In genomic region chr14:66649515-66649914, GRCh38 we compare ENCODE assay signal across 10 cellular contexts.
DNase-seq lines count a peak whose midpoint lies in the region; ATAC-seq, FAIRE-seq and TF ChIP-seq lines count a peak whose summit lies in the region.
"Had no signal": no experiment of that assay in that cellular context is flagged by ENCODE, and none has a peak within 500 bp of the region (broad histone marks: within the 10 kb centered on the region; RNA-seq: fewer than 3 reads in every experiment).

No MANE protein-coding gene starts in this region.

- DNase-seq in DMS53 treated with DMSO at 0.1 percent for 48 hours (lab: John Stamatoyannopoulos, UW; ENCODE audit: unreplicated experiment) (peak; percentile 32), NCI-H524 treated with DMSO at 0.1 percent for 48 hours (lab: John Stamatoyannopoulos, UW) (peak; percentile 98), GM19238 (ENCODE audit: insufficient read length, low spot score) (no peak), GM12892 (ENCODE audit: insufficient read length) (no peak), NCI-H2081 treated with DMSO at 0.1 percent for 48 hours (lab: John Stamatoyannopoulos, UW) (no peak), OCI-M1 (lab: John Stamatoyannopoulos, UW) (no peak)
- DNase-seq: left ventricle myocardium inferior had no signal

- ATAC-seq in GM19043 (IDR thresholded peaks at IDR 0.05; ENCODE audit: low read depth, unreplicated experiment) (peak; percentile 67), HG02970 (IDR thresholded peaks at IDR 0.05; ENCODE audit: low FRiP score, unreplicated experiment) (peak; percentile 54)

- no peak for TF ChIP-seq POLR2A in GM12892 (IDR thresholded peaks at IDR 0.05; ENCODE audit: low read depth, low read length)

- no peak for FAIRE-seq in GM12892 (lab: Jason Lieb, UNC)
- FAIRE-seq: endometrium had no signal

Comparison
In these comparisons a context has a peak if more than half of its experiments do, and no peak if none do; other contexts are left out.
1. DNase-seq: peak in DMS53 treated with DMSO at 0.1 percent for 48 hours (single experiment) and NCI-H524 treated with DMSO at 0.1 percent for 48 hours (single experiment); none in GM19238 (single experiment), GM12892 (single experiment), NCI-H2081 treated with DMSO at 0.1 percent for 48 hours (single experiment) and OCI-M1 (single experiment).